In the genomic region with DNA sequence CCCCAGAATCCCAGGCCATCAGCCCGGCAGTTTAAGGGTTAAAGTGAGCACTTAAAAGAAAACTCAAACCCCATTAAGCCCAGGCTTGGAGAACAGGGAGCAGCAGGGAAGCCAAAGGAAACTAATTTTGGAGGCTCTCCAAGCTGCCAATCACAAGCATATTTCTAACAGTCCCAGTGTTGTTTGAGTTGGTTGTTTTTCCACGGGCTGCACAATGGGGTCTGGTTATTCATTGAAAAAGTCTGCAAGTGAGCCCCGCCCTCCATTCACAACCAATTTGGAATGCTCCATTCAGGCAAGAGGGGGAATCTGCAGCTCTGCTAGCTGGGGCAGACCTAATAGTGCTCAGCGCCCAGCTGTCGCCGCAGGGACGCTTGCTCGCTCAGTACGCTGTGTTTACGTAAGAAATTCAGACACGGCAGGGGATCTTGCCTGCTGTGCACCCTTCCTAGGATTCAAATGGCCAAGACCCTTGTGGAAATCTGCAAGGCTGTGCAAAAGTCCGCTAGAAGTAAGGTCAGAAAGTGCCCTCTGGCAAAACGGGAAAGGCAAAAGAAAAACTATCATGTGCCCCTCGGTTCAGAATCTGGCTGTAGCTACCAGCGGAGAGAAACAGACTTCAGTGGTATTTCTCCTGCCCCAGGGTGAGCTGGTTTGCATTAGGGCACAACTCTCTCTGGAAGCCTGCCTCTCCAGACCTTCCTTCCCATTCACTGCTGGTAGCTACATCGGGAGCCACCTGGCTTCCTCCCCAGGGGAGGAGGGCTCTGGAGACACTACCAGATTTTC, we compare ENCODE assay signal across 8 cellular contexts. TPM values are rescaled to one million over a fixed set of nuclear protein-coding genes. Genes with fewer than 3 reads are reported as not detected.
DNase-seq lines count a peak whose midpoint lies in the region; ATAC-seq lines count a peak whose summit lies in the region.

No MANE protein-coding gene starts in this region.

- H3K4me1 Mint-ChIP-seq in activated CD8-positive, alpha-beta T cell treated with anti-CD3 and anti-CD28 coated beads, Interleukin-2, amount 10 ng/mL, durations not matched to agents 7 days and 5 days (ENCODE audit: low read depth), result peaks cover 11% of the 10 kb centered on the region

- H3K4me1 ChIP-seq in neuronal stem cell (ENCODE audit: control insufficient read depth in 2 of 2, insufficient read depth in 1 of 2, low read depth in 1 of 2, low read length in 2 of 2), result peaks cover 26 to 44% of the 10 kb centered on the region in 2 donors

- H2AK5ac ChIP-seq in neuronal stem cell (ENCODE audit: low read depth, low read length), result no peak overlapping the region

- DNase-seq in DMS53 treated with DMSO at 0.1 percent for 48 hours (lab: John Stamatoyannopoulos, UW; ENCODE audit: unreplicated experiment), result peak; percentile 65
- DNase-seq in NCI-H146 (lab: John Stamatoyannopoulos, UW), result peak; percentile 98
- no peak for DNase-seq in activated CD8-positive, alpha-beta T cell treated with anti-CD3 and anti-CD28 coated beads, Interleukin-2, amount 10 ng/mL, durations not matched to agents 7 days and 5 days
- peak; percentile 59 for DNase-seq in glomerular visceral epithelial cell (ENCODE audit: extremely low spot score)
- DNase-seq in neuronal stem cell (ENCODE audit: low spot score), result peak; percentile 96
- no peak for DNase-seq in stimulated activated CD4-positive, alpha-beta T cell treated with anti-CD3 and anti-CD28 coated beads, Interleukin-2, amount 100 ng/mL, for 48 hours
- DNase-seq in GF-D8 (lab: John Stamatoyannopoulos, UW), result no peak

- peaks cover 0 to 26% of the 10 kb centered on the region in 2 donors for H3K36me3 ChIP-seq in neuronal stem cell (replicated peaks in 1 of 2; ENCODE audit: control insufficient read depth in 2 of 2, insufficient read depth in 2 of 2, low read length in 2 of 2)

- no peak overlapping the region for H2BK120ac ChIP-seq in neuronal stem cell (ENCODE audit: low read depth, low read length)

- peak overlapping the region; percentile 82 for H2AFZ ChIP-seq in neuronal stem cell (ENCODE audit: low read length)

- H3K14ac ChIP-seq in neuronal stem cell (ENCODE audit: low read length), result no peak overlapping the region

- H3K23ac ChIP-seq in neuronal stem cell (ENCODE audit: low read depth, low read length, poor library complexity), result no peak overlapping the region

- H3K36me3 Mint-ChIP-seq in activated CD8-positive, alpha-beta T cell treated with anti-CD3 and anti-CD28 coated beads, Interleukin-2, amount 10 ng/mL, durations not matched to agents 7 days and 5 days (ENCODE audit: low read depth), result no peaks in the 10 kb centered on the region

- H3K27ac Mint-ChIP-seq in activated CD8-positive, alpha-beta T cell treated with anti-CD3 and anti-CD28 coated beads, Interleukin-2, amount 10 ng/mL, durations not matched to agents 7 days and 5 days, result no peak overlapping the region

- H3K27me3 ChIP-seq in neuronal stem cell (ENCODE audit: control insufficient read depth in 3 of 3, insufficient read depth in 3 of 3, low read depth in 1 of 3, low read length in 3 of 3), result no peaks in the 10 kb centered on the region

- H2BK15ac ChIP-seq in neuronal stem cell (ENCODE audit: low read length), result no peak overlapping the region

- H4K91ac ChIP-seq in neuronal stem cell (ENCODE audit: low read depth, low read length, poor library complexity), result no peak overlapping the region

- POLR2A ChIA-PET in activated CD8-positive, alpha-beta T cell treated with anti-CD3 and anti-CD28 coated beads, Interleukin-2, amount 10 ng/mL, durations not matched to agents 7 days and 5 days (lab: Charles Lee), result no interaction called here

- no peaks in the 10 kb centered on the region for H3K79me1 ChIP-seq in neuronal stem cell (ENCODE audit: low read depth, low read length)

- H3K4me2 ChIP-seq in neuronal stem cell (ENCODE audit: insufficient read depth, low read length, poor library complexity, severe bottlenecking), result peak overlapping the region; percentile 71

- H3K9ac ChIP-seq in neuronal stem cell (ENCODE audit: low read depth, low read length, poor library complexity), result peak overlapping the region; percentile 47

- peak overlapping the region; percentile 95 for H3K27ac ChIP-seq in neuronal stem cell (replicated peaks; ENCODE audit: low read length)

- peaks cover 78% of the 10 kb centered on the region for H3K27me3 Mint-ChIP-seq in activated CD8-positive, alpha-beta T cell treated with anti-CD3 and anti-CD28 coated beads, Interleukin-2, amount 10 ng/mL, durations not matched to agents 7 days and 5 days (ENCODE audit: low read depth)

- CTCF ChIA-PET in activated CD8-positive, alpha-beta T cell treated with anti-CD3 and anti-CD28 coated beads, Interleukin-2, amount 10 ng/mL, durations not matched to agents 7 days and 5 days (lab: Charles Lee), result interaction anchor here (0.8 to 2.1 kb wide), 3 partner anchors 16 to 155 kb away, joined by 3 to 6 read pairs (median 4); no protein-coding TSS in a partner anchor

- H4K8ac ChIP-seq in neuronal stem cell (ENCODE audit: low read depth, low read length), result no peak overlapping the region

- H3K9me3 Mint-ChIP-seq in activated CD8-positive, alpha-beta T cell treated with anti-CD3 and anti-CD28 coated beads, Interleukin-2, amount 10 ng/mL, durations not matched to agents 7 days and 5 days (ENCODE audit: insufficient read depth), result no peaks in the 10 kb centered on the region

- peak overlapping the region; percentile 46 for H3K4me3 Mint-ChIP-seq in activated CD8-positive, alpha-beta T cell treated with anti-CD3 and anti-CD28 coated beads, Interleukin-2, amount 10 ng/mL, durations not matched to agents 7 days and 5 days

- peak overlapping the region; percentile 46 to 63 for H3K4me3 ChIP-seq in neuronal stem cell (ENCODE audit: low read length in 2 of 2)

- H2BK5ac ChIP-seq in neuronal stem cell (ENCODE audit: low read length), result peak overlapping the region; percentile 76

- no peaks in the 10 kb centered on the region for H3K9me3 ChIP-seq in neuronal stem cell (replicated peaks in 1 of 2; ENCODE audit: control insufficient read depth in 2 of 2, insufficient read depth in 1 of 2, low read depth in 1 of 2, low read length in 2 of 2)

- peak overlapping the region; percentile 29 for H3K18ac ChIP-seq in neuronal stem cell (ENCODE audit: low read length)

- no peak overlapping the region for H3K4ac ChIP-seq in neuronal stem cell (ENCODE audit: low read length)

- ATAC-seq in activated CD8-positive, alpha-beta T cell treated with anti-CD3 and anti-CD28 coated beads, Interleukin-2, amount 10 ng/mL, durations not matched to agents 7 days and 5 days, result peak; percentile 58
- no peak for ATAC-seq in GM19324 (IDR thresholded peaks at IDR 0.05; ENCODE audit: low FRiP score, unreplicated experiment)

- no CpG with 5 or more reads among the region's 16 CpGs for WGBS in neuronal stem cell (ENCODE audit: extremely low coverage in 2 of 2, insufficient read length in 2 of 2, insufficient replicate concordance in 1 of 2), 2 donors

- no peak overlapping the region for H2BK12ac ChIP-seq in neuronal stem cell (ENCODE audit: low read length)

RNA-seq across cellular contexts. Expression of a gene that starts 11.0 kb away (rescaled TPM):
- under 1 TPM; 0.52 to 0.97 TPM for total RNA-seq in activated CD8-positive, alpha-beta T cell treated with anti-CD3 and anti-CD28 coated beads, Interleukin-2, amount 10 ng/mL, durations not matched to agents 7 days and 5 days
- 60.7 TPM for polyA plus RNA-seq in neuronal stem cell (2013, experiment 1 of 2)
- polyA plus RNA-seq in neuronal stem cell (2013, experiment 2 of 2), result 60.9 TPM

Comparison
In these comparisons a context has a peak if more than half of its experiments do, and no peak if none do; other contexts are left out.
1. DNase-seq: peak in DMS53 treated with DMSO at 0.1 percent for 48 hours (single experiment), NCI-H146 (single experiment), glomerular visceral epithelial cell (single experiment) and neuronal stem cell (single experiment); none in activated CD8-positive, alpha-beta T cell treated with anti-CD3 and anti-CD28 coated beads, Interleukin-2, amount 10 ng/mL, durations not matched to agents 7 days and 5 days (single experiment), stimulated activated CD4-positive, alpha-beta T cell treated with anti-CD3 and anti-CD28 coated beads, Interleukin-2, amount 100 ng/mL, for 48 hours (0 of 2) and GF-D8 (single experiment).